ENCODE assay signal across 8 cellular contexts in genomic region chr4:116885579-116885978, GRCh38.
"Had no signal": no experiment of that assay in that cellular context is flagged by ENCODE, and none has a peak within 500 bp of the region (broad histone marks: within the 10 kb centered on the region; RNA-seq: fewer than 3 reads in every experiment).

No MANE protein-coding gene starts in this region.

- H3K27ac ChIP-seq: HL-60 had no signal

- H3K27me3 Mint-ChIP-seq: IgD-negative memory B cell had no signal

- H3K4me3 Mint-ChIP-seq: IgD-negative memory B cell had no signal

- ATAC-seq: HepG2, K562 had no signal

- H3K27ac Mint-ChIP-seq: IgD-negative memory B cell had no signal

- H3K4me1 Mint-ChIP-seq: IgD-negative memory B cell had no signal

- DNase-seq: IMR-90, KBM-7, KG1 had no signal

- H3K36me3 Mint-ChIP-seq: IgD-negative memory B cell had no signal

- H3K4me3 ChIP-seq: K562 had no signal

- FAIRE-seq: HepG2, HTR-8/SVneo, K562 had no signal
